Comparison of ENCODE assay signal across 22 cellular contexts in the genomic region with DNA sequence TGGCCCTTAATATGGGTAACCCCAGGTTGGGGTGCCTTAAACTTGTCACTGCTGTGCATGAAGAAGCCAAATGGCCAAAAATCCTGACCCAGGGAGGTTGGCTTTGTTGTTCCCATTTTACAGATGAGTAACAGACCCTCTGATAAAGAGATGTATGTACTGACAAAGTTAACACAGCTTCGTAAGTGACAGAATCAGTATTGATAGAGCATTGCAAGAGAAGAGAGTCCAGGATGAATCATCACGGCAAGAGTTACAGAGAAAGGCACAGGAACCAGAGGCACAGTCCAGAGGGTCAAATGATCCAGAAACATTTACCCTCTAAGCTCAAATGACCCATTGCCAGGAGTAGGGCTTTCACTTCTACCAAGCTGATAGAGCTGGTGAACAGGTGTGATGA.
"Had no signal": no experiment of that assay in that cellular context is flagged by ENCODE, and none has a peak within 500 bp of the region (broad histone marks: within the 10 kb centered on the region; RNA-seq: fewer than 3 reads in every experiment).

No MANE protein-coding gene starts in this region.

- H3K4me2 ChIP-seq: hepatocyte had no signal

- H3K36me3 Mint-ChIP-seq: activated naive CD4-positive, alpha-beta T cell treated with anti-CD3 and anti-CD28 coated beads, Interleukin-2, amount 10 ng/mL, durations not matched to agents 7 days and 5 days had no signal

- H3K4me1 ChIP-seq: gastrocnemius medialis, testis, transverse colon had no signal

- H2AFZ ChIP-seq: hepatocyte had no signal

- H3K9me3 Mint-ChIP-seq: activated naive CD4-positive, alpha-beta T cell treated with anti-CD3 and anti-CD28 coated beads, Interleukin-2, amount 10 ng/mL, durations not matched to agents 7 days and 5 days; effector memory CD8-positive, alpha-beta T cell had no signal

- H3K36me3 ChIP-seq: gastrocnemius medialis, transverse colon had no signal

- H3K4me1 Mint-ChIP-seq: activated naive CD4-positive, alpha-beta T cell treated with anti-CD3 and anti-CD28 coated beads, Interleukin-2, amount 10 ng/mL, durations not matched to agents 7 days and 5 days had no signal

- FAIRE-seq: keratinocyte had no signal

- H3K4me3 Mint-ChIP-seq: activated naive CD4-positive, alpha-beta T cell treated with anti-CD3 and anti-CD28 coated beads, Interleukin-2, amount 10 ng/mL, durations not matched to agents 7 days and 5 days; effector memory CD8-positive, alpha-beta T cell; nephron had no signal

- H3K27me3 Mint-ChIP-seq: activated naive CD4-positive, alpha-beta T cell treated with anti-CD3 and anti-CD28 coated beads, Interleukin-2, amount 10 ng/mL, durations not matched to agents 7 days and 5 days had no signal

- H3K79me2 ChIP-seq: hepatocyte had no signal

- ATAC-seq: effector memory CD8-positive, alpha-beta T cell; gastrocnemius medialis; left cardiac atrium; left ventricle myocardium superior; right cardiac atrium; stimulated activated naive CD8-positive, alpha-beta T cell treated with anti-CD3 and anti-CD28 coated beads, Interleukin-15, Interleukin-2, amounts not matched to agents 100 U/mL and 50 U/mL, for 24 hours had no signal

- H3K27ac Mint-ChIP-seq: activated naive CD4-positive, alpha-beta T cell treated with anti-CD3 and anti-CD28 coated beads, Interleukin-2, amount 10 ng/mL, durations not matched to agents 7 days and 5 days; effector memory CD8-positive, alpha-beta T cell; nephron had no signal

- DNase-seq: activated CD4-positive, alpha-beta T cell treated with anti-CD3 and anti-CD28 coated beads for 48 hours; activated CD4-positive, alpha-beta T cell treated with anti-CD3 and anti-CD28 coated beads, Interleukin-2, amount 50 U/mL, for 48 hours; activated CD4-positive, CD25-positive, alpha-beta regulatory T cell; activated gamma-delta T cell; activated naive CD4-positive, alpha-beta T cell treated with anti-CD3 and anti-CD28 coated beads, Interleukin-2, amount 10 ng/mL, durations not matched to agents 7 days and 5 days; amygdala; caudate nucleus; cortex of kidney; effector memory CD8-positive, alpha-beta T cell; erythroblast; gastrocnemius medialis; glutamatergic neuron; left cardiac atrium; left ventricle myocardium superior; posterior cingulate gyrus; right cardiac atrium; stimulated activated naive CD8-positive, alpha-beta T cell treated with anti-CD3 and anti-CD28 coated beads, Interleukin-15, Interleukin-2, amounts not matched to agents 100 U/mL and 50 U/mL, for 24 hours; testis; transverse colon had no signal

- H3K27ac ChIP-seq: gastrocnemius medialis, hepatocyte, testis, transverse colon had no signal

- H3K27me3 ChIP-seq: gastrocnemius medialis, hepatocyte, testis, transverse colon had no signal

- H3K9me3 ChIP-seq: gastrocnemius medialis, testis, transverse colon had no signal

- H3K4me3 ChIP-seq: gastrocnemius medialis, hepatocyte, testis, transverse colon had no signal
